Comparison of ENCODE assay signal across 8 cellular contexts in genomic region chr10:2137549-2138174, GRCh38.
DNase-seq lines count a peak whose midpoint lies in the region; ATAC-seq and TF ChIP-seq lines count a peak whose summit lies in the region.

No MANE protein-coding gene starts in this region.

- POLR2A ChIA-PET in T-cell (lab: Charles Lee) = no interaction called here

- H3K36me3 Mint-ChIP-seq in neural crest cell (ENCODE audit: low read depth) = no peaks in the 10 kb centered on the region
- no peaks in the 10 kb centered on the region for H3K36me3 Mint-ChIP-seq in T-cell
- H3K36me3 Mint-ChIP-seq in activated T-helper 17 cell treated with anti-CD3 and anti-CD28 coated beads, Interleukin-2, amount 50 U/mL, for 72 hours (ENCODE audit: low read depth) = no peaks in the 10 kb centered on the region

- H3K4me3 Mint-ChIP-seq in neural crest cell (no peak overlapping the region), T-cell (no peak overlapping the region)
- H3K4me3 Mint-ChIP-seq in activated T-helper 17 cell treated with anti-CD3 and anti-CD28 coated beads, Interleukin-2, amount 50 U/mL, for 72 hours = no peak overlapping the region

- H3K9me3 Mint-ChIP-seq in neural crest cell (peaks cover under 1% of the 10 kb centered on the region), T-cell (peaks cover 0 to 5% (median 0%) of the 10 kb centered on the region in 3 donors)
- no peaks in the 10 kb centered on the region for H3K9me3 Mint-ChIP-seq in activated T-helper 17 cell treated with anti-CD3 and anti-CD28 coated beads, Interleukin-2, amount 50 U/mL, for 72 hours

- CTCF ChIA-PET in T-cell (lab: Charles Lee) = no interaction called here

- H3K27ac Mint-ChIP-seq in neural crest cell (ENCODE audit: unreplicated experiment) (no peak overlapping the region), T-cell (no peak overlapping the region)
- H3K27ac Mint-ChIP-seq in activated T-helper 17 cell treated with anti-CD3 and anti-CD28 coated beads, Interleukin-2, amount 50 U/mL, for 72 hours = no peak overlapping the region

- ATAC-seq in HG03159 (IDR thresholded peaks at IDR 0.05; ENCODE audit: unreplicated experiment) (peak; percentile 65), T-cell (replicated peaks in 1 of 4) (no peak)
- no peak for ATAC-seq in activated T-helper 17 cell treated with anti-CD3 and anti-CD28 coated beads, Interleukin-2, amount 50 U/mL, for 72 hours (replicated peaks)

- H3K27me3 Mint-ChIP-seq in neural crest cell (ENCODE audit: low read depth) = no peaks in the 10 kb centered on the region
- H3K27me3 Mint-ChIP-seq in T-cell = peaks cover 0 to 3% of the 10 kb centered on the region in 2 donors
- peaks cover 7% of the 10 kb centered on the region for H3K27me3 Mint-ChIP-seq in activated T-helper 17 cell treated with anti-CD3 and anti-CD28 coated beads, Interleukin-2, amount 50 U/mL, for 72 hours

- peaks cover 5% of the 10 kb centered on the region for H3K4me1 Mint-ChIP-seq in neural crest cell
- no peaks in the 10 kb centered on the region for H3K4me1 Mint-ChIP-seq in T-cell
- no peaks in the 10 kb centered on the region for H3K4me1 Mint-ChIP-seq in activated T-helper 17 cell treated with anti-CD3 and anti-CD28 coated beads, Interleukin-2, amount 50 U/mL, for 72 hours

- peak; percentile 68 for TF ChIP-seq CTCF in neural crest cell (conservative IDR thresholded peaks at IDR 0.05)

- DNase-seq in NCI-H524 (lab: John Stamatoyannopoulos, UW) (peak; percentile 1 to 41), NCI-H524 treated with DMSO at 0.1 percent for 48 hours (lab: John Stamatoyannopoulos, UW) (no peak), SK-N-DZ (ENCODE audit: low spot score) (peak; percentile 12), neural crest cell (ENCODE audit: low read depth, low spot score) (no peak), T-cell (no peak), OCI-M2 (lab: John Stamatoyannopoulos, UW; ENCODE audit: unreplicated experiment) (no peak)

Comparison
In these comparisons a context has a peak if more than half of its experiments do, and no peak if none do; other contexts are left out.
1. DNase-seq: peak in NCI-H524 (2 of 2) and SK-N-DZ (single experiment); none in NCI-H524 treated with DMSO at 0.1 percent for 48 hours (single experiment), neural crest cell (single experiment), T-cell (0 of 34) and OCI-M2 (single experiment).